In the genomic region with DNA sequence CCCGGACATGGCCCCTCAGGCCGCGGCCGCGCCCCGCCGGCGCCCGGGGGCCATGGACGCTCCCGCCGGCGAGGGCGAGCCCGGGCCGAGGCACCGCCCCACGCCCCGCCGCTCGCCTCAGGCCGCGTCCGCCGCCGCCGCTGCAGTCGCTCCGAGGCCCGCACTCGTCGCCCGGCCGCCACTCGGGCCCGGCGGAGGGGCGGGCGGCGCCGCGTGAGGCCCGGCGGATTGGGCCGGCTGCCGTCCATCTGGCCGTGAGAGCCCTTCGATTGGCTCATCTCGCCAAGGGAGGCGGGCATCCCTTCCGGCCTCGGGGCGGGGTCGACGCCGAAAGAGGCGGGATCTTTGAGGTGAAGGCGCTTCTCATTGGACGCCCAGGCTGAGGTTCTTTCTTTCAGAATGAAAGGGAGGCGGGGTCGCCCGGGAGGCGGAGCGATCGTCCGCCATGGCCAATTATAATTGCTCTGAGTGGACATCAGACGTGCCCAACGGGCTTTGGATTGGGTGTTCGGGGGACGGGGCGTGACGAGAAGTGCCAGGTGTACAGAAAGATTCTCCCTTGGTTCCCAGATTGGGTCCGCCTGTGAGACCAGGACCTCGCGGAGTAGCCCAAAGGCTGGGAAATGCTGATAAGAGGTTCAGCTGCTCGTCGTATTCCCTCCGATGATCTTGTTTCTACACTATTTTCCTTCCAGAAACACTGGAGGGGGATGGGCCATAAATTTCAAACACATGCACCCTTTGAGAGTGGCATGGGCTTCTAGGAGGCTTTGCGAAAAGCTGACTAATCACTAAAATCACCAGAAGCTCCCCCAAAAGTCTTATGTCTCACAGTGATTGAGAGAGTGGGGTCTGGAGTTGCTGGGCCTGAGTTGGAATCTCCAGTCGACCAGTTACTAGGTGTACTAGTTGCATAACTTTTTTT, we compare ENCODE assay signal across 8 cellular contexts. TPM values are rescaled to one million over a fixed set of nuclear protein-coding genes. Genes with fewer than 3 reads are reported as not detected.
DNase-seq lines count a peak whose midpoint lies in the region; ATAC-seq and TF ChIP-seq lines count a peak whose summit lies in the region.

A gene with protein sequence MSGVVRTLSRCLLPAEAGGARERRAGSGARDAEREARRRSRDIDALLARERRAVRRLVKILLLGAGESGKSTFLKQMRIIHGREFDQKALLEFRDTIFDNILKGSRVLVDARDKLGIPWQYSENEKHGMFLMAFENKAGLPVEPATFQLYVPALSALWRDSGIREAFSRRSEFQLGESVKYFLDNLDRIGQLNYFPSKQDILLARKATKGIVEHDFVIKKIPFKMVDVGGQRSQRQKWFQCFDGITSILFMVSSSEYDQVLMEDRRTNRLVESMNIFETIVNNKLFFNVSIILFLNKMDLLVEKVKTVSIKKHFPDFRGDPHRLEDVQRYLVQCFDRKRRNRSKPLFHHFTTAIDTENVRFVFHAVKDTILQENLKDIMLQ (minus strand): TSS at position 156 of the 925 bp plus-strand sequence. CDS start 147 bp downstream, at position 9.

- 3 to 5% methylated on average over 33 to 52 of the region's 80 CpGs for WGBS in tibial nerve, 2 donors

- H3K79me2 ChIP-seq in SU-DHL-6 (ENCODE audit: insufficient read depth, low read length) (no peaks in the 10 kb centered on the region), parathyroid adenoma (peaks cover 14% of the 10 kb centered on the region)

- TF ChIP-seq EP300 in tibial nerve (IDR thresholded peaks at IDR 0.05) = peak in 1 of 2 donors; percentile 17

- H4K20me1 ChIP-seq in SU-DHL-6 (ENCODE audit: low read depth, low read length) = no peaks in the 10 kb centered on the region

- H3K36me3 ChIP-seq in SU-DHL-6 (ENCODE audit: low read length) = no peaks in the 10 kb centered on the region
- no peaks in the 10 kb centered on the region for H3K36me3 ChIP-seq in parathyroid adenoma (ENCODE audit: control insufficient read depth, insufficient read depth, low read length)
- H3K36me3 ChIP-seq in tibial nerve = no peaks in the 10 kb centered on the region

- TF ChIP-seq POLR2A in GM10847 (IDR thresholded peaks at IDR 0.05; ENCODE audit: extremely low read depth, insufficient read length) (peak; percentile 33), tibial nerve (IDR thresholded peaks at IDR 0.05) (peak in 1 of 2 donors; percentile 68)

- no peaks in the 10 kb centered on the region for H3F3A ChIP-seq in SU-DHL-6 (ENCODE audit: insufficient read depth)

- TF ChIP-seq CTCF in SU-DHL-6 (IDR thresholded peaks at IDR 0.05; ENCODE audit: insufficient read depth, low read length, poor library complexity, severe bottlenecking) = no peak
- no peak for TF ChIP-seq CTCF in parathyroid adenoma (IDR thresholded peaks at IDR 0.05)
- TF ChIP-seq CTCF in tibial nerve (IDR thresholded peaks at IDR 0.05) = no peak

- peak within 1 kb of the TSS; percentile 94 for H2AFZ ChIP-seq in SU-DHL-6 (ENCODE audit: low read depth, low read length, severe bottlenecking)
- H2AFZ ChIP-seq in parathyroid adenoma = peak within 1 kb of the TSS; percentile 79

- H3K9ac ChIP-seq in SU-DHL-6 (ENCODE audit: low read length) (peak within 1 kb of the TSS; percentile 59), parathyroid adenoma (no peak within 1 kb of the TSS)

- H3K4me3 ChIP-seq in SU-DHL-6 (ENCODE audit: insufficient read depth, low read length, poor library complexity, severe bottlenecking) = peak within 1 kb of the TSS; percentile 60
- peak within 1 kb of the TSS; percentile 63 for H3K4me3 ChIP-seq in parathyroid adenoma (ENCODE audit: low read depth, low read length)
- peak within 1 kb of the TSS; percentile 56 to 79 (median 73) for H3K4me3 ChIP-seq in tibial nerve

- H3K9me3 ChIP-seq in SU-DHL-6 (ENCODE audit: insufficient read depth, low read length) (no peaks in the 10 kb centered on the region), parathyroid adenoma (ENCODE audit: control insufficient read depth, low read length) (no peaks in the 10 kb centered on the region), tibial nerve (no peaks in the 10 kb centered on the region)

- H3K4me1 Mint-ChIP-seq in activated naive CD8-positive, alpha-beta T cell treated with anti-CD3 and anti-CD28 coated beads, Interleukin-2, amount 10 ng/mL, durations not matched to agents 7 days and 5 days = peaks cover 16% of the 10 kb centered on the region

- peaks cover 6% of the 10 kb centered on the region for H3K4me1 ChIP-seq in parathyroid adenoma
- peaks cover 0 to 28% (median 13%) of the 10 kb centered on the region in 4 donors for H3K4me1 ChIP-seq in tibial nerve

- H3K27me3 Mint-ChIP-seq in activated naive CD8-positive, alpha-beta T cell treated with anti-CD3 and anti-CD28 coated beads, Interleukin-2, amount 10 ng/mL, durations not matched to agents 7 days and 5 days = peaks cover 2% of the 10 kb centered on the region

- intact Hi-C loops in Right ventricle myocardium inferior (cut with DNase I) = loop anchor here (5.0 kb wide), 4 partner anchors 42 to 287 kb away; a partner anchor contains a TSS

- H3K9me3 Mint-ChIP-seq in activated naive CD8-positive, alpha-beta T cell treated with anti-CD3 and anti-CD28 coated beads, Interleukin-2, amount 10 ng/mL, durations not matched to agents 7 days and 5 days = no peaks in the 10 kb centered on the region

- POLR2A ChIA-PET in activated naive CD8-positive, alpha-beta T cell treated with anti-CD3 and anti-CD28 coated beads, Interleukin-2, amount 10 ng/mL, durations not matched to agents 7 days and 5 days (lab: Charles Lee) = interaction anchor here (0.6 kb wide), 1 partner anchor 55 kb away, joined by 6 read pairs; no protein-coding TSS in a partner anchor

- H3K27me3 ChIP-seq in SU-DHL-6 (ENCODE audit: low read length) (no peaks in the 10 kb centered on the region), parathyroid adenoma (ENCODE audit: control insufficient read depth, insufficient read depth, low read length) (no peaks in the 10 kb centered on the region), tibial nerve (no peaks in the 10 kb centered on the region)

- H3K27ac ChIP-seq in SU-DHL-6 (ENCODE audit: low read depth, low read length) (no peak within 1 kb of the TSS), parathyroid adenoma (peak within 1 kb of the TSS; percentile 51), tibial nerve (peak within 1 kb of the TSS in 3 of 4 donors; percentile 19 to 82 (median 72))

- no peaks in the 10 kb centered on the region for H3K9me2 ChIP-seq in SU-DHL-6 (replicated peaks; ENCODE audit: insufficient read depth, low read length)

- ATAC-seq in HG02678 (IDR thresholded peaks at IDR 0.05; ENCODE audit: unreplicated experiment) (peak; percentile 92), Right ventricle myocardium inferior (peak; percentile 97)
- peak; percentile 96 for ATAC-seq in activated naive CD8-positive, alpha-beta T cell treated with anti-CD3 and anti-CD28 coated beads, Interleukin-2, amount 10 ng/mL, durations not matched to agents 7 days and 5 days (ENCODE audit: low read depth)

- H3K4me2 ChIP-seq in SU-DHL-6 (ENCODE audit: low read depth, low read length, poor library complexity, severe bottlenecking) = peak within 1 kb of the TSS; percentile 80
- H3K4me2 ChIP-seq in parathyroid adenoma (ENCODE audit: low read length) = peak within 1 kb of the TSS; percentile 85

- DNase-seq in NCI-H128 (lab: John Stamatoyannopoulos, UW; ENCODE audit: unreplicated experiment) = peak; percentile 98
- DNase-seq in activated naive CD8-positive, alpha-beta T cell treated with anti-CD3 and anti-CD28 coated beads, Interleukin-2, amount 10 ng/mL, durations not matched to agents 7 days and 5 days = peak; percentile 99
- DNase-seq in Right ventricle myocardium inferior (ENCODE audit: missing footprints) = peak; percentile 98
- DNase-seq in tibial nerve (ENCODE audit: low spot score in 2 of 2) = peak; percentile 98

- no peaks in the 10 kb centered on the region for H3K36me3 Mint-ChIP-seq in activated naive CD8-positive, alpha-beta T cell treated with anti-CD3 and anti-CD28 coated beads, Interleukin-2, amount 10 ng/mL, durations not matched to agents 7 days and 5 days

- H3K27ac Mint-ChIP-seq in activated naive CD8-positive, alpha-beta T cell treated with anti-CD3 and anti-CD28 coated beads, Interleukin-2, amount 10 ng/mL, durations not matched to agents 7 days and 5 days = peak within 1 kb of the TSS; percentile 54

- peak within 1 kb of the TSS; percentile 84 for H3K4me3 Mint-ChIP-seq in activated naive CD8-positive, alpha-beta T cell treated with anti-CD3 and anti-CD28 coated beads, Interleukin-2, amount 10 ng/mL, durations not matched to agents 7 days and 5 days

RNA-seq across cellular contexts. Expression of the gene that starts here (rescaled TPM):
- 10 to 100 TPM; 14.5 to 17.4 TPM for total RNA-seq in activated naive CD8-positive, alpha-beta T cell treated with anti-CD3 and anti-CD28 coated beads, Interleukin-2, amount 10 ng/mL, durations not matched to agents 7 days and 5 days
- total RNA-seq in Right ventricle myocardium inferior = 40.8 TPM
- total RNA-seq in tibial nerve = 10 to 100 TPM; 21.3 to 36.0 (median 29.4) TPM
